In genomic region chr14:67555518-67556090, GRCh38 we compare ENCODE assay signal across 20 cellular contexts. TPM values are rescaled to one million over a fixed set of nuclear protein-coding genes. Genes with fewer than 3 reads are reported as not detected.
DNase-seq lines count a peak whose midpoint lies in the region; ATAC-seq, FAIRE-seq and TF ChIP-seq lines count a peak whose summit lies in the region.
"Had no signal": no experiment of that assay in that cellular context is flagged by ENCODE, and none has a peak within 500 bp of the region (broad histone marks: within the 10 kb centered on the region; RNA-seq: fewer than 3 reads in every experiment).

No MANE protein-coding gene starts in this region.

- no peaks in the 10 kb centered on the region for H3K36me3 ChIP-seq in left lung
- no peaks in the 10 kb centered on the region; the same call in none of the 2 replicates for H3K36me3 ChIP-seq in H7 (replicated peaks; ENCODE audit: control insufficient read depth, insufficient read depth, low read length)
- H3K36me3 ChIP-seq: BLaER1 treated with 17β-estradiol and CSF1 and Interleukin-3, amounts not matched to agents 10 nM and 100 nM; SJSA1 had no signal

- H3K56ac ChIP-seq in H9 (ENCODE audit: insufficient read length, low read depth, low read length), result no peak overlapping the region

- DNase-seq in H9, result no peak
- peak; percentile 12 for DNase-seq in NCI-H510A (lab: John Stamatoyannopoulos, UW)
- no peak for DNase-seq in left lung
- no peak for DNase-seq in GM12892 (ENCODE audit: insufficient read length)
- no peak for DNase-seq in H7
- no peak for DNase-seq in AG08396 (ENCODE audit: low spot score)
- DNase-seq: GF-D8; HFFc6; KG1; NCI-H1105 treated with DMSO at 0.1 percent for 48 hours; NCI-H1694; NCI-H2227 treated with DMSO at 0.1 percent for 48 hours; NCI-H526 treated with DMSO at 0.1 percent for 48 hours; NK-92 treated with Interleukin-12 subunit alpha and Interleukin-12 subunit beta, amount 100 ng/mL, for 24 hours had no signal

- no peak overlapping the region for H2BK12ac ChIP-seq in H9 (ENCODE audit: insufficient read length, low read depth, low read length)

- H3K4me2 ChIP-seq in H9 (ENCODE audit: insufficient read depth, insufficient read length, low read length), result no peak overlapping the region
- H3K4me2 ChIP-seq: BLaER1 treated with 17β-estradiol and CSF1 and Interleukin-3, amounts not matched to agents 10 nM and 100 nM had no signal

- H3K27me3 ChIP-seq in H9 (ENCODE audit: insufficient read depth, low read length), result no peaks in the 10 kb centered on the region
- H3K27me3 ChIP-seq in left lung, result no peaks in the 10 kb centered on the region
- no peaks in the 10 kb centered on the region for H3K27me3 ChIP-seq in H7 (ENCODE audit: control insufficient read depth, insufficient read depth, low read length)
- H3K27me3 ChIP-seq: BLaER1 treated with 17β-estradiol and CSF1 and Interleukin-3, amounts not matched to agents 10 nM and 100 nM; Peyer's patch; SJSA1 had no signal

- no peaks in the 10 kb centered on the region for H3K9me3 Mint-ChIP-seq in H9
- H3K9me3 Mint-ChIP-seq: HFFc6 had no signal

- no peak overlapping the region for H3K18ac ChIP-seq in H9 (ENCODE audit: insufficient read length, low read depth, low read length)

- H3K9me3 ChIP-seq in H9 (ENCODE audit: control insufficient read depth, low read depth, low read length) (no peaks in the 10 kb centered on the region), left lung (no peaks in the 10 kb centered on the region)
- H3K9me3 ChIP-seq: BLaER1 treated with 17β-estradiol and CSF1 and Interleukin-3, amounts not matched to agents 10 nM and 100 nM; Peyer's patch; SJSA1 had no signal

- no peaks in the 10 kb centered on the region for H3K27me3 Mint-ChIP-seq in H9 (ENCODE audit: low read depth)

- H3K23ac ChIP-seq in H9 (ENCODE audit: insufficient read length, low read depth, low read length), result no peak overlapping the region

- FAIRE-seq in GM12892 (lab: Jason Lieb, UNC), result no peak
- FAIRE-seq: HepG2 had no signal

- H4K8ac ChIP-seq in H9 (replicated peaks; ENCODE audit: insufficient read length, low read depth, low read length), result no peak overlapping the region

- H3K4ac ChIP-seq in H9 (ENCODE audit: low read depth, low read length), result no peak overlapping the region

- H3K9ac ChIP-seq in H9 (ENCODE audit: extremely low read depth, insufficient read length, low read length), result no peak overlapping the region
- H3K9ac ChIP-seq: BLaER1 treated with 17β-estradiol and CSF1 and Interleukin-3, amounts not matched to agents 10 nM and 100 nM had no signal

- intact Hi-C loops in left lung (cut with DNase I), result no loop called here

- TF ChIP-seq CTCF in H9 (conservative IDR thresholded peaks at IDR 0.05), result no peak
- no peak for TF ChIP-seq CTCF in left lung (IDR thresholded peaks at IDR 0.05)

- H2AFZ ChIP-seq in H9 (ENCODE audit: low read length), result no peak overlapping the region

- no peak overlapping the region for H4K91ac ChIP-seq in H9 (ENCODE audit: insufficient read length, low read depth, low read length)

- peaks cover 13 to 48% (median 29%) of the 10 kb centered on the region in 3 experiments; a peak in 6 of 7 replicates for H3K36me3 Mint-ChIP-seq in H9 (ENCODE audit: insufficient read depth in 1 of 3, low read depth in 3 of 3)

- no peak overlapping the region for H3K27ac ChIP-seq in H9 (ENCODE audit: insufficient read length, low read depth, low read length)
- no peak overlapping the region for H3K27ac ChIP-seq in left lung
- H3K27ac ChIP-seq in temporal lobe (ENCODE audit: low read depth, low read length), result peak overlapping the region; percentile 66
- H3K27ac ChIP-seq: BLaER1 treated with 17β-estradiol and CSF1 and Interleukin-3, amounts not matched to agents 10 nM and 100 nM; Peyer's patch; SJSA1 had no signal

- ATAC-seq in left lung (peak; percentile 93), GM21737 (IDR thresholded peaks at IDR 0.05; ENCODE audit: unreplicated experiment) (no peak)
- ATAC-seq: HepG2 had no signal

- peaks cover 7 to 14% of the 10 kb centered on the region in 2 experiments for H3K4me1 Mint-ChIP-seq in H9

- H4K5ac ChIP-seq in H9 (ENCODE audit: insufficient read length, low read depth, low read length), result no peak overlapping the region

- no peak overlapping the region for H2BK15ac ChIP-seq in H9 (ENCODE audit: low read depth, low read length)

- no peak overlapping the region for H3K14ac ChIP-seq in H9 (ENCODE audit: insufficient read depth, low read length)

- H3K79me1 ChIP-seq in H9 (ENCODE audit: insufficient read depth, low read depth, low read length, poor library complexity, severe bottlenecking), result no peaks in the 10 kb centered on the region

- H4K20me1 ChIP-seq in H9 (ENCODE audit: control insufficient read depth, insufficient read depth, insufficient read length), result no peaks in the 10 kb centered on the region
- H4K20me1 ChIP-seq: BLaER1 treated with 17β-estradiol and CSF1 and Interleukin-3, amounts not matched to agents 10 nM and 100 nM had no signal

- no peak overlapping the region for H2BK120ac ChIP-seq in H9 (ENCODE audit: low read depth, low read length, poor library complexity, severe bottlenecking)

- H2BK5ac ChIP-seq in H9 (ENCODE audit: insufficient read length, low read length), result no peak overlapping the region

- H3K4me3 Mint-ChIP-seq in H9, result no peak overlapping the region
- H3K4me3 Mint-ChIP-seq: HFFc6 had no signal

- H3K23me2 ChIP-seq in H9 (ENCODE audit: insufficient read length, low read depth, low read length, poor library complexity, severe bottlenecking), result no peaks in the 10 kb centered on the region

- WGBS in H9 (ENCODE audit: extremely low coverage, insufficient read length, low lambda C conversion rate), result no CpG with 5 or more reads among the region's 11 CpGs

- no peak overlapping the region for H3T11ph ChIP-seq in H9 (ENCODE audit: low read length)

- H3K27ac Mint-ChIP-seq in H9, result peak overlapping the region in 2 of 3 experiments; percentile 45 to 49; a peak in 2 of 7 replicates
- H3K27ac Mint-ChIP-seq: HFFc6 had no signal

- H3K4me3 ChIP-seq in left lung (no peak overlapping the region), H7 (ENCODE audit: insufficient read depth, low read depth, low read length) (no peak overlapping the region)
- H3K4me3 ChIP-seq: BLaER1 treated with 17β-estradiol and CSF1 and Interleukin-3, amounts not matched to agents 10 nM and 100 nM; Peyer's patch; SJSA1 had no signal

- no peaks in the 10 kb centered on the region for H3K79me2 ChIP-seq in H9 (ENCODE audit: insufficient read depth, low read length)

- no peak for TF ChIP-seq POLR2A in GM12892 (IDR thresholded peaks at IDR 0.05; ENCODE audit: low read depth, low read length)

- no peak overlapping the region for H2BK20ac ChIP-seq in H9 (ENCODE audit: low read depth, low read length, poor library complexity, severe bottlenecking)

- H2AK5ac ChIP-seq in H9 (ENCODE audit: insufficient read length, low read length), result no peak overlapping the region

- H3K4me1 ChIP-seq in H9 (ENCODE audit: insufficient read depth, low read length), result peaks cover 3% of the 10 kb centered on the region; the same call in 1 of the 2 replicates
- H3K4me1 ChIP-seq in left lung, result no peaks in the 10 kb centered on the region
- H3K4me1 ChIP-seq: Peyer's patch, SJSA1 had no signal

RNA-seq across cellular contexts. Expression of gene PLEKHH1, which starts 22.5 kb away (rescaled TPM):
- total RNA-seq in H9 (2021), result 26.9 and 35.3 TPM in 2 replicates
- 1 to 10 TPM; 1.2 to 2.7 TPM for total RNA-seq in left lung
- total RNA-seq in temporal lobe, result 6.9 TPM
- 0.17 TPM for polyA plus RNA-seq in GM12892 (2012; ENCODE audit: missing spikeins)
- 16.5 and 22.2 TPM in 2 replicates for total RNA-seq in H7 (2014; rRNA removed; shearing (Covaris generic))

RNA-seq across cellular contexts. Expression of gene PIGH, which starts 44.5 kb away (rescaled TPM):
- total RNA-seq in H9 (2021) (9.3 and 9.4 TPM in 2 replicates), left lung (10 to 100 TPM; 12.8 to 21.6 TPM), temporal lobe (22.1 TPM)
- 17.6 TPM for polyA plus RNA-seq in GM12892 (2012; ENCODE audit: missing spikeins)
- total RNA-seq in H7 (2014; rRNA removed; shearing (Covaris generic)), result 8.2 and 8.8 TPM in 2 replicates
